1 cellular context compared by ENCODE assay signal in the genomic region with DNA sequence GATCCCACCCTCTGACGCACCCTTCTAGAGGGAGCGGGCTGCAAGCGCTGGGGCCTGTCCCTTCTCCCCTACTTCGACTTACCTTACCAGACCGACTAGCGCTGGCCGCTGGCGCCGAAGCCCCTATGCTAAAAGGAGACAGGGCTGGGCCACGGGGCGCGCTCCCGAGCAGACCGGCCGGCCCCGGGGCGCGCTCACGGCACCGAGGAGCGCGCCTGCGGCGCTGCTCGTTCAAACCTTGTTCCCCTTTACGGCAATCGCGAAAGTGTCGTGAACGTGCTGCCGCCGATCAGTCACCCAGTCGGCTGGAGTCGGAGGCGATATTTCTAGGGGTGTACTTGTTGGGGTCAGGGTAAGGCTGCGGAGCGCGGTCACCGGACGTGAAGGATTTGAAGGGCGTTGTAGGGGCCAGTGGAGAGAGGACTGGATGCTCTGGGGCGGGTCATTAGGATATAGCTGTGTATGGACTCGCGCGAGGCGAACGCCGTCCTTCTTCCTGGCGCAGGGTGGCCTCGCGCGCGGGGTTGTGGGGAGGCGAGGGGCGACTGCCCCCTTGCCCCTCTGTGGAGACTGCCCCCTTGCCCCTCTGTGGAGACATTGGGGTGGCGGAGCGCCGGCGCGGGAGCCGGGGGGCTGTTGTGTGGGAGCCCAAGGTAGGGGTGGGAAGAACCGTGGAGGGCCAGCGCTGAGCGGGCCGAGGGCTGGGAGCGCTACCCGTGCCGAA.
TF ChIP-seq lines count a peak whose summit lies in the region.

A gene (plus strand): TSS at position 268 of the 724 bp plus-strand sequence. CDS start 7,492 bp downstream, outside the sequence.
A gene (minus strand): TSS at position 138 of the 724 bp plus-strand sequence. CDS start 8,539 bp downstream, outside the sequence.

TF ChIP-seq in K562, 482 proteins besides CTCF, POLR2A, EP300 and RAD21 (continued from another document and continues in another):
- TF ChIP-seq ETV1 (tag; conservative IDR thresholded peaks at IDR 0.05; ENCODE audit: low read depth) (no peak), ZNF707 (CRISPR knock-in tag; conservative IDR thresholded peaks at IDR 0.05) (0 out of 2 replicates have a peak, but pooled peaks have one; percentile 8), XRCC4 (IDR thresholded peaks at IDR 0.05; ENCODE audit: extremely low read depth, insufficient read depth, insufficient read length) (no peak), TEAD2 (tag; IDR thresholded peaks at IDR 0.05) (no peak), RBM17 (IDR thresholded peaks at IDR 0.05; ENCODE audit: borderline replicate concordance, low read depth, low read length) (no peak), EZH2 (IDR thresholded peaks at IDR 0.05; ENCODE audit: borderline replicate concordance, low read depth, low read length) (no peak), MBD2 (IDR thresholded peaks at IDR 0.05; ENCODE audit: borderline replicate concordance, low read depth) (peak; percentile 48), NFE2L1 (tag; IDR thresholded peaks at IDR 0.05; ENCODE audit: borderline replicate concordance, low read depth) (no peak), MTA2 (IDR thresholded peaks at IDR 0.05; ENCODE audit: low read depth) (peak; percentile 8; the same call in 1 of the 2 replicates), MCM3 (IDR thresholded peaks at IDR 0.05) (no peak), ARNT (IDR thresholded peaks at IDR 0.05) (no peak), HMGN3 (IDR thresholded peaks at IDR 0.05; ENCODE audit: borderline replicate concordance, extremely low read depth, insufficient read length, low read depth, low read length) (peak; percentile 87), NRF1 (conservative IDR thresholded peaks at IDR 0.05 in 1 of 2, IDR thresholded peaks at IDR 0.05 in 1 of 2) (peak; percentile 85 to 87), MCM2 (IDR thresholded peaks at IDR 0.05; ENCODE audit: low read depth) (no peak), YY1 (IDR thresholded peaks at IDR 0.05; ENCODE audit: borderline replicate concordance in 1 of 3, control insufficient read depth in 1 of 3, extremely low read depth in 1 of 3, insufficient read depth in 3 of 3, insufficient read length in 1 of 3, insufficient replicate concordance in 2 of 3, low read depth in 1 of 3, low read length in 2 of 3) (peak in 1 of 3 experiments; percentile 6), ATF7 (IDR thresholded peaks at IDR 0.05) (no peak; the same call in 1 of the 2 replicates), ZNF384 (IDR thresholded peaks at IDR 0.05; ENCODE audit: low read depth, low read length) (no peak), RUNX1 (IDR thresholded peaks at IDR 0.05; ENCODE audit: low read depth) (no peak), MTF1 (CRISPR knock-in tag; IDR thresholded peaks at IDR 0.05; ENCODE audit: borderline replicate concordance) (no peak)
- TF ChIP-seq, protein P1, sequence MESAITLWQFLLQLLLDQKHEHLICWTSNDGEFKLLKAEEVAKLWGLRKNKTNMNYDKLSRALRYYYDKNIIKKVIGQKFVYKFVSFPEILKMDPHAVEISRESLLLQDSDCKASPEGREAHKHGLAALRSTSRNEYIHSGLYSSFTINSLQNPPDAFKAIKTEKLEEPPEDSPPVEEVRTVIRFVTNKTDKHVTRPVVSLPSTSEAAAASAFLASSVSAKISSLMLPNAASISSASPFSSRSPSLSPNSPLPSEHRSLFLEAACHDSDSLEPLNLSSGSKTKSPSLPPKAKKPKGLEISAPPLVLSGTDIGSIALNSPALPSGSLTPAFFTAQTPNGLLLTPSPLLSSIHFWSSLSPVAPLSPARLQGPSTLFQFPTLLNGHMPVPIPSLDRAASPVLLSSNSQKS (CRISPR knock-in tag; IDR thresholded peaks at IDR 0.05) = no peak
- TF ChIP-seq, protein P2, sequence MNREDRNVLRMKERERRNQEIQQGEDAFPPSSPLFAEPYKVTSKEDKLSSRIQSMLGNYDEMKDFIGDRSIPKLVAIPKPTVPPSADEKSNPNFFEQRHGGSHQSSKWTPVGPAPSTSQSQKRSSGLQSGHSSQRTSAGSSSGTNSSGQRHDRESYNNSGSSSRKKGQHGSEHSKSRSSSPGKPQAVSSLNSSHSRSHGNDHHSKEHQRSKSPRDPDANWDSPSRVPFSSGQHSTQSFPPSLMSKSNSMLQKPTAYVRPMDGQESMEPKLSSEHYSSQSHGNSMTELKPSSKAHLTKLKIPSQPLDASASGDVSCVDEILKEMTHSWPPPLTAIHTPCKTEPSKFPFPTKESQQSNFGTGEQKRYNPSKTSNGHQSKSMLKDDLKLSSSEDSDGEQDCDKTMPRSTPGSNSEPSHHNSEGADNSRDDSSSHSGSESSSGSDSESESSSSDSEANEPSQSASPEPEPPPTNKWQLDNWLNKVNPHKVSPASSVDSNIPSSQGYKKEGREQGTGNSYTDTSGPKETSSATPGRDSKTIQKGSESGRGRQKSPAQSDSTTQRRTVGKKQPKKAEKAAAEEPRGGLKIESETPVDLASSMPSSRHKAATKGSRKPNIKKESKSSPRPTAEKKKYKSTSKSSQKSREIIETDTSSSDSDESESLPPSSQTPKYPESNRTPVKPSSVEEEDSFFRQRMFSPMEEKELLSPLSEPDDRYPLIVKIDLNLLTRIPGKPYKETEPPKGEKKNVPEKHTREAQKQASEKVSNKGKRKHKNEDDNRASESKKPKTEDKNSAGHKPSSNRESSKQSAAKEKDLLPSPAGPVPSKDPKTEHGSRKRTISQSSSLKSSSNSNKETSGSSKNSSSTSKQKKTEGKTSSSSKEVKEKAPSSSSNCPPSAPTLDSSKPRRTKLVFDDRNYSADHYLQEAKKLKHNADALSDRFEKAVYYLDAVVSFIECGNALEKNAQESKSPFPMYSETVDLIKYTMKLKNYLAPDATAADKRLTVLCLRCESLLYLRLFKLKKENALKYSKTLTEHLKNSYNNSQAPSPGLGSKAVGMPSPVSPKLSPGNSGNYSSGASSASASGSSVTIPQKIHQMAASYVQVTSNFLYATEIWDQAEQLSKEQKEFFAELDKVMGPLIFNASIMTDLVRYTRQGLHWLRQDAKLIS (CRISPR knock-in tag; IDR thresholded peaks at IDR 0.05) = no peak
- TF ChIP-seq, protein P3, sequence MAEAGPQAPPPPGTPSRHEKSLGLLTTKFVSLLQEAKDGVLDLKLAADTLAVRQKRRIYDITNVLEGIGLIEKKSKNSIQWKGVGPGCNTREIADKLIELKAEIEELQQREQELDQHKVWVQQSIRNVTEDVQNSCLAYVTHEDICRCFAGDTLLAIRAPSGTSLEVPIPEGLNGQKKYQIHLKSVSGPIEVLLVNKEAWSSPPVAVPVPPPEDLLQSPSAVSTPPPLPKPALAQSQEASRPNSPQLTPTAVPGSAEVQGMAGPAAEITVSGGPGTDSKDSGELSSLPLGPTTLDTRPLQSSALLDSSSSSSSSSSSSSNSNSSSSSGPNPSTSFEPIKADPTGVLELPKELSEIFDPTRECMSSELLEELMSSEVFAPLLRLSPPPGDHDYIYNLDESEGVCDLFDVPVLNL (CRISPR knock-in tag; IDR thresholded peaks at IDR 0.05; ENCODE audit: low read depth) = no peak
- TF ChIP-seq, protein P4, sequence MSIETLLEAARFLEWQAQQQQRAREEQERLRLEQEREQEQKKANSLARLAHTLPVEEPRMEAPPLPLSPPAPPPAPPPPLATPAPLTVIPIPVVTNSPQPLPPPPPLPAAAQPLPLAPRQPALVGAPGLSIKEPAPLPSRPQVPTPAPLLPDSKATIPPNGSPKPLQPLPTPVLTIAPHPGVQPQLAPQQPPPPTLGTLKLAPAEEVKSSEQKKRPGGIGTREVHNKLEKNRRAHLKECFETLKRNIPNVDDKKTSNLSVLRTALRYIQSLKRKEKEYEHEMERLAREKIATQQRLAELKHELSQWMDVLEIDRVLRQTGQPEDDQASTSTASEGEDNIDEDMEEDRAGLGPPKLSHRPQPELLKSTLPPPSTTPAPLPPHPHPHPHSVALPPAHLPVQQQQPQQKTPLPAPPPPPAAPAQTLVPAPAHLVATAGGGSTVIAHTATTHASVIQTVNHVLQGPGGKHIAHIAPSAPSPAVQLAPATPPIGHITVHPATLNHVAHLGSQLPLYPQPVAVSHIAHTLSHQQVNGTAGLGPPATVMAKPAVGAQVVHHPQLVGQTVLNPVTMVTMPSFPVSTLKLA (conservative IDR thresholded peaks at IDR 0.05) = peak; percentile 51 to 78
- TF ChIP-seq, protein P5, sequence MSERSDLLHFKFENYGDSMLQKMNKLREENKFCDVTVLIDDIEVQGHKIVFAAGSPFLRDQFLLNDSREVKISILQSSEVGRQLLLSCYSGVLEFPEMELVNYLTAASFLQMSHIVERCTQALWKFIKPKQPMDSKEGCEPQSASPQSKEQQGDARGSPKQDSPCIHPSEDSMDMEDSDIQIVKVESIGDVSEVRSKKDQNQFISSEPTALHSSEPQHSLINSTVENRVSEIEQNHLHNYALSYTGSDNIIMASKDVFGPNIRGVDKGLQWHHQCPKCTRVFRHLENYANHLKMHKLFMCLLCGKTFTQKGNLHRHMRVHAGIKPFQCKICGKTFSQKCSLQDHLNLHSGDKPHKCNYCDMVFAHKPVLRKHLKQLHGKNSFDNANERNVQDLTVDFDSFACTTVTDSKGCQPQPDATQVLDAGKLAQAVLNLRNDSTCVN (CRISPR knock-in tag; IDR thresholded peaks at IDR 0.05) = 0 out of 2 replicates have a peak, but pooled peaks have one; percentile 8
- TF ChIP-seq, protein P6, sequence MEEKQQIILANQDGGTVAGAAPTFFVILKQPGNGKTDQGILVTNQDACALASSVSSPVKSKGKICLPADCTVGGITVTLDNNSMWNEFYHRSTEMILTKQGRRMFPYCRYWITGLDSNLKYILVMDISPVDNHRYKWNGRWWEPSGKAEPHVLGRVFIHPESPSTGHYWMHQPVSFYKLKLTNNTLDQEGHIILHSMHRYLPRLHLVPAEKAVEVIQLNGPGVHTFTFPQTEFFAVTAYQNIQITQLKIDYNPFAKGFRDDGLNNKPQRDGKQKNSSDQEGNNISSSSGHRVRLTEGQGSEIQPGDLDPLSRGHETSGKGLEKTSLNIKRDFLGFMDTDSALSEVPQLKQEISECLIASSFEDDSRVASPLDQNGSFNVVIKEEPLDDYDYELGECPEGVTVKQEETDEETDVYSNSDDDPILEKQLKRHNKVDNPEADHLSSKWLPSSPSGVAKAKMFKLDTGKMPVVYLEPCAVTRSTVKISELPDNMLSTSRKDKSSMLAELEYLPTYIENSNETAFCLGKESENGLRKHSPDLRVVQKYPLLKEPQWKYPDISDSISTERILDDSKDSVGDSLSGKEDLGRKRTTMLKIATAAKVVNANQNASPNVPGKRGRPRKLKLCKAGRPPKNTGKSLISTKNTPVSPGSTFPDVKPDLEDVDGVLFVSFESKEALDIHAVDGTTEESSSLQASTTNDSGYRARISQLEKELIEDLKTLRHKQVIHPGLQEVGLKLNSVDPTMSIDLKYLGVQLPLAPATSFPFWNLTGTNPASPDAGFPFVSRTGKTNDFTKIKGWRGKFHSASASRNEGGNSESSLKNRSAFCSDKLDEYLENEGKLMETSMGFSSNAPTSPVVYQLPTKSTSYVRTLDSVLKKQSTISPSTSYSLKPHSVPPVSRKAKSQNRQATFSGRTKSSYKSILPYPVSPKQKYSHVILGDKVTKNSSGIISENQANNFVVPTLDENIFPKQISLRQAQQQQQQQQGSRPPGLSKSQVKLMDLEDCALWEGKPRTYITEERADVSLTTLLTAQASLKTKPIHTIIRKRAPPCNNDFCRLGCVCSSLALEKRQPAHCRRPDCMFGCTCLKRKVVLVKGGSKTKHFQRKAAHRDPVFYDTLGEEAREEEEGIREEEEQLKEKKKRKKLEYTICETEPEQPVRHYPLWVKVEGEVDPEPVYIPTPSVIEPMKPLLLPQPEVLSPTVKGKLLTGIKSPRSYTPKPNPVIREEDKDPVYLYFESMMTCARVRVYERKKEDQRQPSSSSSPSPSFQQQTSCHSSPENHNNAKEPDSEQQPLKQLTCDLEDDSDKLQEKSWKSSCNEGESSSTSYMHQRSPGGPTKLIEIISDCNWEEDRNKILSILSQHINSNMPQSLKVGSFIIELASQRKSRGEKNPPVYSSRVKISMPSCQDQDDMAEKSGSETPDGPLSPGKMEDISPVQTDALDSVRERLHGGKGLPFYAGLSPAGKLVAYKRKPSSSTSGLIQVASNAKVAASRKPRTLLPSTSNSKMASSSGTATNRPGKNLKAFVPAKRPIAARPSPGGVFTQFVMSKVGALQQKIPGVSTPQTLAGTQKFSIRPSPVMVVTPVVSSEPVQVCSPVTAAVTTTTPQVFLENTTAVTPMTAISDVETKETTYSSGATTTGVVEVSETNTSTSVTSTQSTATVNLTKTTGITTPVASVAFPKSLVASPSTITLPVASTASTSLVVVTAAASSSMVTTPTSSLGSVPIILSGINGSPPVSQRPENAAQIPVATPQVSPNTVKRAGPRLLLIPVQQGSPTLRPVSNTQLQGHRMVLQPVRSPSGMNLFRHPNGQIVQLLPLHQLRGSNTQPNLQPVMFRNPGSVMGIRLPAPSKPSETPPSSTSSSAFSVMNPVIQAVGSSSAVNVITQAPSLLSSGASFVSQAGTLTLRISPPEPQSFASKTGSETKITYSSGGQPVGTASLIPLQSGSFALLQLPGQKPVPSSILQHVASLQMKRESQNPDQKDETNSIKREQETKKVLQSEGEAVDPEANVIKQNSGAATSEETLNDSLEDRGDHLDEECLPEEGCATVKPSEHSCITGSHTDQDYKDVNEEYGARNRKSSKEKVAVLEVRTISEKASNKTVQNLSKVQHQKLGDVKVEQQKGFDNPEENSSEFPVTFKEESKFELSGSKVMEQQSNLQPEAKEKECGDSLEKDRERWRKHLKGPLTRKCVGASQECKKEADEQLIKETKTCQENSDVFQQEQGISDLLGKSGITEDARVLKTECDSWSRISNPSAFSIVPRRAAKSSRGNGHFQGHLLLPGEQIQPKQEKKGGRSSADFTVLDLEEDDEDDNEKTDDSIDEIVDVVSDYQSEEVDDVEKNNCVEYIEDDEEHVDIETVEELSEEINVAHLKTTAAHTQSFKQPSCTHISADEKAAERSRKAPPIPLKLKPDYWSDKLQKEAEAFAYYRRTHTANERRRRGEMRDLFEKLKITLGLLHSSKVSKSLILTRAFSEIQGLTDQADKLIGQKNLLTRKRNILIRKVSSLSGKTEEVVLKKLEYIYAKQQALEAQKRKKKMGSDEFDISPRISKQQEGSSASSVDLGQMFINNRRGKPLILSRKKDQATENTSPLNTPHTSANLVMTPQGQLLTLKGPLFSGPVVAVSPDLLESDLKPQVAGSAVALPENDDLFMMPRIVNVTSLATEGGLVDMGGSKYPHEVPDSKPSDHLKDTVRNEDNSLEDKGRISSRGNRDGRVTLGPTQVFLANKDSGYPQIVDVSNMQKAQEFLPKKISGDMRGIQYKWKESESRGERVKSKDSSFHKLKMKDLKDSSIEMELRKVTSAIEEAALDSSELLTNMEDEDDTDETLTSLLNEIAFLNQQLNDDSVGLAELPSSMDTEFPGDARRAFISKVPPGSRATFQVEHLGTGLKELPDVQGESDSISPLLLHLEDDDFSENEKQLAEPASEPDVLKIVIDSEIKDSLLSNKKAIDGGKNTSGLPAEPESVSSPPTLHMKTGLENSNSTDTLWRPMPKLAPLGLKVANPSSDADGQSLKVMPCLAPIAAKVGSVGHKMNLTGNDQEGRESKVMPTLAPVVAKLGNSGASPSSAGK (IDR thresholded peaks at IDR 0.05) = no peak
